Comparison of ENCODE assay signal across 15 cellular contexts in genomic region chr2:160380000-160380570, GRCh38.
DNase-seq lines count a peak whose midpoint lies in the region; ATAC-seq and TF ChIP-seq lines count a peak whose summit lies in the region.
"Had no signal": no experiment of that assay in that cellular context is flagged by ENCODE, and none has a peak within 500 bp of the region (broad histone marks: within the 10 kb centered on the region; RNA-seq: fewer than 3 reads in every experiment).

No MANE protein-coding gene starts in this region.

- H3K79me2 ChIP-seq in SK-N-SH (ENCODE audit: insufficient read depth) = peaks cover 100% of the 10 kb centered on the region
- peaks cover 100% of the 10 kb centered on the region for H3K79me2 ChIP-seq in smooth muscle cell (ENCODE audit: low read depth)

- no peaks in the 10 kb centered on the region for H3K9me2 ChIP-seq in SK-N-SH

- H3K4me3 ChIP-seq in SK-N-SH (ENCODE audit: low read depth in 2 of 2, low read length in 1 of 2) = peak overlapping the region in 1 of 2 experiments; percentile 3; a peak in 1 of 4 replicates
- H3K4me3 ChIP-seq in smooth muscle cell = no peak overlapping the region
- no peak overlapping the region for H3K4me3 ChIP-seq in HAP-1

- TF ChIP-seq RAD21 in SK-N-SH (IDR thresholded peaks at IDR 0.05; ENCODE audit: low read length) = no peak

- H3K27me3 ChIP-seq in SK-N-SH (ENCODE audit: insufficient read depth) (no peaks in the 10 kb centered on the region), smooth muscle cell (ENCODE audit: low read depth) (no peaks in the 10 kb centered on the region), HAP-1 (ENCODE audit: low read depth) (no peaks in the 10 kb centered on the region)

- DNase-seq in SK-N-SH (no peak), T-cell (no peak), immature natural killer cell (no peak), smooth muscle cell (lab: John Stamatoyannopoulos, UW; ENCODE audit: unreplicated experiment) (no peak), activated gamma-delta T cell treated with Interleukin-2 at 50 U/mL for 16 hours (no peak), HAP-1 (ENCODE audit: low spot score in 2 of 2) (no peak), putamen (ENCODE audit: low spot score) (no peak)
- DNase-seq: 8988T, DMS153, Kasumi-1, NCI-H2227 treated with DMSO at 0.1 percent for 48 hours, RPMI8226 had no signal

- TF ChIP-seq EP300 in SK-N-SH (IDR thresholded peaks at IDR 0.05; ENCODE audit: borderline replicate concordance in 1 of 2, low read depth in 1 of 2, low read length in 1 of 2) = no peak

- no peak overlapping the region for H2AFZ ChIP-seq in SK-N-SH (ENCODE audit: low read depth)
- no peak overlapping the region for H2AFZ ChIP-seq in smooth muscle cell (ENCODE audit: low read depth)

- H3K4me3 Mint-ChIP-seq in T-cell (peak overlapping the region in 1 of 3 donors; percentile 73), immature natural killer cell (peak overlapping the region; percentile 12 to 63 (median 27))
- H3K4me3 Mint-ChIP-seq: memory B cell had no signal

- H3K9ac ChIP-seq in SK-N-SH (no peak overlapping the region), smooth muscle cell (ENCODE audit: low read depth) (no peak overlapping the region)

- H4K20me1 ChIP-seq in SK-N-SH (ENCODE audit: insufficient read depth) (peaks cover 95% of the 10 kb centered on the region), smooth muscle cell (ENCODE audit: low read depth) (peaks cover 100% of the 10 kb centered on the region)

- H3F3A ChIP-seq in SK-N-SH (replicated peaks; ENCODE audit: insufficient read depth) (peaks cover 23% of the 10 kb centered on the region), smooth muscle cell (ENCODE audit: low read depth) (peaks cover 3% of the 10 kb centered on the region)

- H3K27ac ChIP-seq in SK-N-SH (ENCODE audit: low read depth in 2 of 2, low read length in 1 of 2) (peak overlapping the region in 1 of 2 experiments; percentile 27; a peak in 2 of 4 replicates), smooth muscle cell (ENCODE audit: low read depth) (peak overlapping the region; percentile 65)
- H3K27ac ChIP-seq: VCaP had no signal

- POLR2A ChIA-PET in SK-N-SH (lab: Yijun Ruan, JAX) = no interaction called here
- POLR2A ChIA-PET in T-cell (lab: Charles Lee) = interaction anchor here in 1 of 2 donors (0.6 kb wide), 1 partner anchor 13 kb away, joined by 3 read pairs; no protein-coding TSS in a partner anchor

- H3K27ac Mint-ChIP-seq in T-cell (peak overlapping the region; percentile 25 to 40), immature natural killer cell (peak overlapping the region; percentile 29 to 69 (median 56))
- H3K27ac Mint-ChIP-seq: memory B cell had no signal

- 96% methylated on average over 7 of the region's 7 CpGs for WGBS in SK-N-SH (ENCODE audit: low lambda C conversion rate)
- 89% methylated on average over 7 of the region's 7 CpGs for WGBS in smooth muscle cell (ENCODE audit: low lambda C conversion rate)

- H3K27me3 Mint-ChIP-seq in T-cell (no peaks in the 10 kb centered on the region), immature natural killer cell (ENCODE audit: low read depth in 3 of 3) (no peaks in the 10 kb centered on the region)
- H3K27me3 Mint-ChIP-seq: memory B cell had no signal

- H3K9me3 ChIP-seq in SK-N-SH (no peaks in the 10 kb centered on the region), smooth muscle cell (replicated peaks; ENCODE audit: low read depth) (no peaks in the 10 kb centered on the region), HAP-1 (no peaks in the 10 kb centered on the region)

- H3K4me1 Mint-ChIP-seq in T-cell (peaks cover 92 to 95% (median 93%) of the 10 kb centered on the region in 3 donors), immature natural killer cell (peaks cover 93 to 100% of the 10 kb centered on the region in 2 donors)

- H3K4me2 ChIP-seq in SK-N-SH (peak overlapping the region; percentile 46; the same call in 1 of the 2 replicates), smooth muscle cell (peak overlapping the region; percentile 49)

- no peak for TF ChIP-seq CTCF in SK-N-SH (IDR thresholded peaks at IDR 0.05)
- TF ChIP-seq CTCF in smooth muscle cell (IDR thresholded peaks at IDR 0.05; ENCODE audit: borderline replicate concordance, insufficient read depth, poor library complexity, severe bottlenecking) = no peak

- in situ Hi-C loops in HAP-1 (cut with MboI; ENCODE audit: low sequenced_read_pairs) = no loop called here

- peaks cover 2 to 3% of the 10 kb centered on the region in 2 experiments for H3K36me3 ChIP-seq in SK-N-SH (replicated peaks in 1 of 2; ENCODE audit: control insufficient read depth in 1 of 2, insufficient read depth in 2 of 2, low read length in 1 of 2)
- H3K36me3 ChIP-seq in smooth muscle cell (ENCODE audit: low read depth) = no peaks in the 10 kb centered on the region
- no peaks in the 10 kb centered on the region for H3K36me3 ChIP-seq in HAP-1 (replicated peaks)

- CTCF ChIA-PET in SK-N-SH (lab: Yijun Ruan, JAX) = interaction anchor here (0.9 kb wide), 1 partner anchor 591 kb away, joined by 3 read pairs; no protein-coding TSS in a partner anchor
- CTCF ChIA-PET in T-cell (lab: Charles Lee) = no interaction called here

- H3K36me3 Mint-ChIP-seq in T-cell (no peaks in the 10 kb centered on the region), immature natural killer cell (no peaks in the 10 kb centered on the region)
- H3K36me3 Mint-ChIP-seq: memory B cell had no signal

- H3K4me1 ChIP-seq in SK-N-SH (ENCODE audit: control insufficient read depth in 1 of 2, insufficient read depth in 2 of 2, low read depth in 1 of 2, low read length in 1 of 2) (peaks cover 22 to 56% of the 10 kb centered on the region in 2 experiments), smooth muscle cell (ENCODE audit: low read depth) (peaks cover 57% of the 10 kb centered on the region), HAP-1 (peaks cover 16% of the 10 kb centered on the region)

- H3K9me3 Mint-ChIP-seq in T-cell = no peaks in the 10 kb centered on the region
- H3K9me3 Mint-ChIP-seq in immature natural killer cell = no peaks in the 10 kb centered on the region
- H3K9me3 Mint-ChIP-seq: memory B cell had no signal

- ATAC-seq in SK-N-SH treated with all-trans-retinoic acid at 6 μM for 48 hours = no peak
- no peak for ATAC-seq in T-cell (replicated peaks in 1 of 4)

TF ChIP-seq in SK-N-SH, 30 proteins besides CTCF, POLR2A, EP300 and RAD21:
- TF ChIP-seq GATA2 (CRISPR knock-in tag; IDR thresholded peaks at IDR 0.05) (no peak), SIN3A (IDR thresholded peaks at IDR 0.05; ENCODE audit: borderline replicate concordance, low read depth, low read length) (no peak), FOXM1 (IDR thresholded peaks at IDR 0.05; ENCODE audit: low read depth) (no peak), ZBTB33 (IDR thresholded peaks at IDR 0.05; ENCODE audit: borderline replicate concordance, low read depth) (no peak)

TF ChIP-seq in SK-N-SH treated with all-trans-retinoic acid at 6 μM for 48 hours, 23 proteins besides CTCF, POLR2A, EP300 and RAD21:
- no peak for TF ChIP-seq ARNTL (CRISPR knock-in tag; IDR thresholded peaks at IDR 0.05; ENCODE audit: borderline replicate concordance, low read depth)
- TF ChIP-seq RARB (CRISPR knock-in tag; IDR thresholded peaks at IDR 0.05) = no peak
- no peak for TF ChIP-seq BACH2 (CRISPR knock-in tag; IDR thresholded peaks at IDR 0.05; ENCODE audit: borderline replicate concordance)
- TF ChIP-seq ESRRG (CRISPR knock-in tag; IDR thresholded peaks at IDR 0.05) = no peak
- no peak for TF ChIP-seq ZNF70 (CRISPR knock-in tag; IDR thresholded peaks at IDR 0.05)
- TF ChIP-seq ZNF565 (CRISPR knock-in tag; conservative IDR thresholded peaks at IDR 0.05; ENCODE audit: low read depth) = no peak
- no peak for TF ChIP-seq CSRNP3 (CRISPR knock-in tag; IDR thresholded peaks at IDR 0.05)
- no peak for TF ChIP-seq SNAI2 (CRISPR knock-in tag; IDR thresholded peaks at IDR 0.05)
- no peak for TF ChIP-seq ISL1 (CRISPR knock-in tag; IDR thresholded peaks at IDR 0.05)
- TF ChIP-seq TCF4 (CRISPR knock-in tag; IDR thresholded peaks at IDR 0.05; ENCODE audit: borderline replicate concordance) = no peak
- no peak for TF ChIP-seq CSDC2 (CRISPR knock-in tag; IDR thresholded peaks at IDR 0.05)
TF ChIP-seq in SK-N-SH treated with all-trans-retinoic acid at 6 μM for 48 hours: peak in this region for 0.
